7 cellular contexts compared by ENCODE assay signal in the genomic region with DNA sequence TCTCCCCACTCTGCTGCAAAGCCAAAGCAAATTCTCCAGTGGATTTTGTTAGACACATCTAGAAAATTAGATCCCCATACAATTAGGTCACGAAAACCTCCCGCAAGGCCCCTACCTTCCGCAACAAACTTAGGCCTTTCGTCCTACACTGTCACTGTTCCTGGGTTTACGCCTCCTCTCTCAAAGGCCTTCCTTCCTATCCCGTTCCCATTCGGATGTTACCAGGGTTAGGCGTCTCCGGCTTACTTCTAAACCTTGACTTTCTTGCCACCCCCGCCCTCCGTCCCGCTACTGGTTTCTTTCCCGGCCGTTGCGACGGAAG. TPM values are rescaled to one million over a fixed set of nuclear protein-coding genes. Genes with fewer than 3 reads are reported as not detected.
DNase-seq lines count a peak whose midpoint lies in the region; ATAC-seq, FAIRE-seq and TF ChIP-seq lines count a peak whose summit lies in the region.

No MANE protein-coding gene starts in this region.

- H3K9me3 ChIP-seq in right cardiac atrium (ENCODE audit: control insufficient read depth, low read length): no peaks in the 10 kb centered on the region
- no peaks in the 10 kb centered on the region for H3K9me3 ChIP-seq in small intestine (ENCODE audit: control insufficient read depth, low read depth)

- H3K4me1 ChIP-seq in right cardiac atrium (ENCODE audit: control insufficient read depth, insufficient read depth, low read length) (no peaks in the 10 kb centered on the region), small intestine (ENCODE audit: control insufficient read depth in 2 of 2, insufficient read depth in 1 of 2, low read depth in 1 of 2, low read length in 1 of 2) (peaks cover 0 to 3% of the 10 kb centered on the region in 2 donors)

- peaks cover 2 to 6% of the 10 kb centered on the region in 2 donors for H3K36me3 ChIP-seq in small intestine (ENCODE audit: control insufficient read depth in 2 of 2, insufficient read depth in 2 of 2, low read length in 2 of 2)

- ATAC-seq in GM19025 (IDR thresholded peaks at IDR 0.05; ENCODE audit: low read depth, unreplicated experiment) (peak; percentile 13), HG02973 (IDR thresholded peaks at IDR 0.05; ENCODE audit: unreplicated experiment) (peak; percentile 15), activated B cell treated with CpG ODN at 0.5 μM for 24 hours (ENCODE audit: low read depth) (no peak), right cardiac atrium (peak; percentile 54 to 78)

- POLR2A ChIA-PET in activated B cell treated with CpG ODN at 0.5 μM for 24 hours (lab: Charles Lee): interaction anchor here (1.6 to 6.2 kb wide), 2 partner anchors 34 to 36 kb away, joined by 18 to 125 read pairs; partner anchors contain the start of gene CDK8

- DNase-seq in activated B cell treated with CpG ODN at 0.5 μM for 24 hours: no peak
- no peak for DNase-seq in right cardiac atrium
- no peak for DNase-seq in small intestine
- no peak for DNase-seq in medulla oblongata (ENCODE audit: extremely low spot score)
- DNase-seq in NOMO-1 treated with dmso at 0.1 percent for 144 hours (lab: John Stamatoyannopoulos, UW; ENCODE audit: unreplicated experiment): no peak

- H3K36me3 Mint-ChIP-seq in activated B cell treated with CpG ODN at 0.5 μM for 24 hours (ENCODE audit: low read depth): peaks cover 39% of the 10 kb centered on the region

- H3K27me3 ChIP-seq in right cardiac atrium (ENCODE audit: control insufficient read depth, insufficient read depth): no peaks in the 10 kb centered on the region
- H3K27me3 ChIP-seq in small intestine (ENCODE audit: control insufficient read depth in 2 of 2, insufficient read depth in 2 of 2, low read length in 2 of 2): no peaks in the 10 kb centered on the region

- peaks cover 5% of the 10 kb centered on the region for H3K27me3 Mint-ChIP-seq in activated B cell treated with CpG ODN at 0.5 μM for 24 hours

- H3K4me3 ChIP-seq in right cardiac atrium (ENCODE audit: low read length) (peak overlapping the region; percentile 76), small intestine (ENCODE audit: low read depth in 1 of 2, low read length in 2 of 2) (peak overlapping the region; percentile 92 to 96)

- H3K9me3 Mint-ChIP-seq in activated B cell treated with CpG ODN at 0.5 μM for 24 hours: no peaks in the 10 kb centered on the region

- intact Hi-C loops in activated B cell treated with CpG ODN at 0.5 μM for 24 hours (cut with micrococcal nuclease) (no loop called here), right cardiac atrium (cut with DNase I) (no loop called here)

- under 1% methylated on average over 16 of the region's 16 CpGs for WGBS in right cardiac atrium
- WGBS in small intestine, 3 donors: 0 to 1% (median 1%) methylated on average over 16 of the region's 16 CpGs

- no peak for FAIRE-seq in small intestine (lab: Jason Lieb, UNC)

- CTCF ChIA-PET in activated B cell treated with CpG ODN at 0.5 μM for 24 hours (lab: Charles Lee): interaction anchor here (1.1 to 3.8 kb wide), 2 partner anchors 35 to 36 kb away, joined by 3 to 26 read pairs; no protein-coding TSS in a partner anchor

- no peak for TF ChIP-seq CTCF in activated B cell treated with CpG ODN at 0.5 μM for 24 hours (IDR thresholded peaks at IDR 0.05)

- peak overlapping the region; percentile 100 for H3K27ac Mint-ChIP-seq in activated B cell treated with CpG ODN at 0.5 μM for 24 hours

- H3K4me1 Mint-ChIP-seq in activated B cell treated with CpG ODN at 0.5 μM for 24 hours: peaks cover 36% of the 10 kb centered on the region

- peak overlapping the region; percentile 100 for H3K4me3 Mint-ChIP-seq in activated B cell treated with CpG ODN at 0.5 μM for 24 hours

- peak overlapping the region; percentile 96 for H3K27ac ChIP-seq in right cardiac atrium (ENCODE audit: low read length)
- peak overlapping the region; percentile 97 to 98 for H3K27ac ChIP-seq in small intestine (ENCODE audit: low read depth in 1 of 2, low read length in 1 of 2)

RNA-seq across cellular contexts. Expression of gene RNF6, which starts 0.8 kb away (rescaled TPM):
- total RNA-seq in activated B cell treated with CpG ODN at 0.5 μM for 24 hours (47.5 and 48.3 TPM in 2 replicates), right cardiac atrium (10 to 100 TPM; 21.5 to 24.7 (median 21.8) TPM)
- polyA plus RNA-seq in right cardiac atrium (11.1 TPM), small intestine (10 to 100 TPM; 15.9 to 25.9 (median 16.9) TPM)

RNA-seq across cellular contexts. Expression of gene CDK8, which starts 32.6 kb away (rescaled TPM):
- total RNA-seq in activated B cell treated with CpG ODN at 0.5 μM for 24 hours (10.9 and 12.8 TPM in 2 replicates), right cardiac atrium (10 to 100 TPM in 3 of 4 donors, 1 to 10 TPM in 1; 10.0 to 13.6 (median 11.9) TPM)
- polyA plus RNA-seq in right cardiac atrium (6.1 TPM), small intestine (10 to 100 TPM; 16.8 to 29.7 (median 29.2) TPM)
